Comparison of ENCODE assay signal across 2 cellular contexts in the genomic region with DNA sequence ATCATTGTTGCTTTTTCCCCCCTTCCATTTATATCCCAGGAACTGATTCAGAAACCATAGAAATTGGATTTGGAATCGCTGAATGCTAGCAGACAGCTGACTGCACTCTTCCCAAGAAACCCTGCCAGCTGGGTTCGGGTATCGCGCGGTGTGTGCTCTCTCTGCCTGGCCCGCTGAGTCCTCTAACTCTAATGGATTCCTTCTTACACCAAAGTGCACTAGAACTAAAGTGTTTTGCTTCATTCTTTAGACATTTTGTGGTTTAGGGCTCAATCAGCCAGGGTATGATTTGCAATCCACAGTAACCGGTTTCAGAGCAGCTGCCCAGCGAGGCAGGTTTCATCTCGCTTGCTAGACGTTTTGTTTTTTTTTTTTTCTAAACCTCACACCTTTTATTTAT.
TF ChIP-seq lines count a peak whose summit lies in the region.

No MANE protein-coding gene starts in this region.

TF ChIP-seq in GM23338, 12 proteins besides CTCF, POLR2A, EP300 and RAD21:
- TF ChIP-seq EZH2 (IDR thresholded peaks at IDR 0.05; ENCODE audit: low read depth, unreplicated experiment) (no peak), EZH2phosphoT487 (IDR thresholded peaks at IDR 0.05; ENCODE audit: unreplicated experiment) (no peak), ZNF114 (CRISPR knock-in tag; IDR thresholded peaks at IDR 0.05) (no peak), JUNB (IDR thresholded peaks at IDR 0.05; ENCODE audit: unreplicated experiment) (no peak), ZNF331 (CRISPR knock-in tag; IDR thresholded peaks at IDR 0.05; ENCODE audit: low read depth) (no peak), POLR2AphosphoS5 (IDR thresholded peaks at IDR 0.05; ENCODE audit: low read depth) (no peak), CREB1 (CRISPR knock-in tag; IDR thresholded peaks at IDR 0.05; ENCODE audit: low read depth) (no peak)
- TF ChIP-seq, protein P1, sequence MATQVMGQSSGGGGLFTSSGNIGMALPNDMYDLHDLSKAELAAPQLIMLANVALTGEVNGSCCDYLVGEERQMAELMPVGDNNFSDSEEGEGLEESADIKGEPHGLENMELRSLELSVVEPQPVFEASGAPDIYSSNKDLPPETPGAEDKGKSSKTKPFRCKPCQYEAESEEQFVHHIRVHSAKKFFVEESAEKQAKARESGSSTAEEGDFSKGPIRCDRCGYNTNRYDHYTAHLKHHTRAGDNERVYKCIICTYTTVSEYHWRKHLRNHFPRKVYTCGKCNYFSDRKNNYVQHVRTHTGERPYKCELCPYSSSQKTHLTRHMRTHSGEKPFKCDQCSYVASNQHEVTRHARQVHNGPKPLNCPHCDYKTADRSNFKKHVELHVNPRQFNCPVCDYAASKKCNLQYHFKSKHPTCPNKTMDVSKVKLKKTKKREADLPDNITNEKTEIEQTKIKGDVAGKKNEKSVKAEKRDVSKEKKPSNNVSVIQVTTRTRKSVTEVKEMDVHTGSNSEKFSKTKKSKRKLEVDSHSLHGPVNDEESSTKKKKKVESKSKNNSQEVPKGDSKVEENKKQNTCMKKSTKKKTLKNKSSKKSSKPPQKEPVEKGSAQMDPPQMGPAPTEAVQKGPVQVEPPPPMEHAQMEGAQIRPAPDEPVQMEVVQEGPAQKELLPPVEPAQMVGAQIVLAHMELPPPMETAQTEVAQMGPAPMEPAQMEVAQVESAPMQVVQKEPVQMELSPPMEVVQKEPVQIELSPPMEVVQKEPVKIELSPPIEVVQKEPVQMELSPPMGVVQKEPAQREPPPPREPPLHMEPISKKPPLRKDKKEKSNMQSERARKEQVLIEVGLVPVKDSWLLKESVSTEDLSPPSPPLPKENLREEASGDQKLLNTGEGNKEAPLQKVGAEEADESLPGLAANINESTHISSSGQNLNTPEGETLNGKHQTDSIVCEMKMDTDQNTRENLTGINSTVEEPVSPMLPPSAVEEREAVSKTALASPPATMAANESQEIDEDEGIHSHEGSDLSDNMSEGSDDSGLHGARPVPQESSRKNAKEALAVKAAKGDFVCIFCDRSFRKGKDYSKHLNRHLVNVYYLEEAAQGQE (IDR thresholded peaks at IDR 0.05; ENCODE audit: unreplicated experiment), result no peak
- TF ChIP-seq, protein P2, sequence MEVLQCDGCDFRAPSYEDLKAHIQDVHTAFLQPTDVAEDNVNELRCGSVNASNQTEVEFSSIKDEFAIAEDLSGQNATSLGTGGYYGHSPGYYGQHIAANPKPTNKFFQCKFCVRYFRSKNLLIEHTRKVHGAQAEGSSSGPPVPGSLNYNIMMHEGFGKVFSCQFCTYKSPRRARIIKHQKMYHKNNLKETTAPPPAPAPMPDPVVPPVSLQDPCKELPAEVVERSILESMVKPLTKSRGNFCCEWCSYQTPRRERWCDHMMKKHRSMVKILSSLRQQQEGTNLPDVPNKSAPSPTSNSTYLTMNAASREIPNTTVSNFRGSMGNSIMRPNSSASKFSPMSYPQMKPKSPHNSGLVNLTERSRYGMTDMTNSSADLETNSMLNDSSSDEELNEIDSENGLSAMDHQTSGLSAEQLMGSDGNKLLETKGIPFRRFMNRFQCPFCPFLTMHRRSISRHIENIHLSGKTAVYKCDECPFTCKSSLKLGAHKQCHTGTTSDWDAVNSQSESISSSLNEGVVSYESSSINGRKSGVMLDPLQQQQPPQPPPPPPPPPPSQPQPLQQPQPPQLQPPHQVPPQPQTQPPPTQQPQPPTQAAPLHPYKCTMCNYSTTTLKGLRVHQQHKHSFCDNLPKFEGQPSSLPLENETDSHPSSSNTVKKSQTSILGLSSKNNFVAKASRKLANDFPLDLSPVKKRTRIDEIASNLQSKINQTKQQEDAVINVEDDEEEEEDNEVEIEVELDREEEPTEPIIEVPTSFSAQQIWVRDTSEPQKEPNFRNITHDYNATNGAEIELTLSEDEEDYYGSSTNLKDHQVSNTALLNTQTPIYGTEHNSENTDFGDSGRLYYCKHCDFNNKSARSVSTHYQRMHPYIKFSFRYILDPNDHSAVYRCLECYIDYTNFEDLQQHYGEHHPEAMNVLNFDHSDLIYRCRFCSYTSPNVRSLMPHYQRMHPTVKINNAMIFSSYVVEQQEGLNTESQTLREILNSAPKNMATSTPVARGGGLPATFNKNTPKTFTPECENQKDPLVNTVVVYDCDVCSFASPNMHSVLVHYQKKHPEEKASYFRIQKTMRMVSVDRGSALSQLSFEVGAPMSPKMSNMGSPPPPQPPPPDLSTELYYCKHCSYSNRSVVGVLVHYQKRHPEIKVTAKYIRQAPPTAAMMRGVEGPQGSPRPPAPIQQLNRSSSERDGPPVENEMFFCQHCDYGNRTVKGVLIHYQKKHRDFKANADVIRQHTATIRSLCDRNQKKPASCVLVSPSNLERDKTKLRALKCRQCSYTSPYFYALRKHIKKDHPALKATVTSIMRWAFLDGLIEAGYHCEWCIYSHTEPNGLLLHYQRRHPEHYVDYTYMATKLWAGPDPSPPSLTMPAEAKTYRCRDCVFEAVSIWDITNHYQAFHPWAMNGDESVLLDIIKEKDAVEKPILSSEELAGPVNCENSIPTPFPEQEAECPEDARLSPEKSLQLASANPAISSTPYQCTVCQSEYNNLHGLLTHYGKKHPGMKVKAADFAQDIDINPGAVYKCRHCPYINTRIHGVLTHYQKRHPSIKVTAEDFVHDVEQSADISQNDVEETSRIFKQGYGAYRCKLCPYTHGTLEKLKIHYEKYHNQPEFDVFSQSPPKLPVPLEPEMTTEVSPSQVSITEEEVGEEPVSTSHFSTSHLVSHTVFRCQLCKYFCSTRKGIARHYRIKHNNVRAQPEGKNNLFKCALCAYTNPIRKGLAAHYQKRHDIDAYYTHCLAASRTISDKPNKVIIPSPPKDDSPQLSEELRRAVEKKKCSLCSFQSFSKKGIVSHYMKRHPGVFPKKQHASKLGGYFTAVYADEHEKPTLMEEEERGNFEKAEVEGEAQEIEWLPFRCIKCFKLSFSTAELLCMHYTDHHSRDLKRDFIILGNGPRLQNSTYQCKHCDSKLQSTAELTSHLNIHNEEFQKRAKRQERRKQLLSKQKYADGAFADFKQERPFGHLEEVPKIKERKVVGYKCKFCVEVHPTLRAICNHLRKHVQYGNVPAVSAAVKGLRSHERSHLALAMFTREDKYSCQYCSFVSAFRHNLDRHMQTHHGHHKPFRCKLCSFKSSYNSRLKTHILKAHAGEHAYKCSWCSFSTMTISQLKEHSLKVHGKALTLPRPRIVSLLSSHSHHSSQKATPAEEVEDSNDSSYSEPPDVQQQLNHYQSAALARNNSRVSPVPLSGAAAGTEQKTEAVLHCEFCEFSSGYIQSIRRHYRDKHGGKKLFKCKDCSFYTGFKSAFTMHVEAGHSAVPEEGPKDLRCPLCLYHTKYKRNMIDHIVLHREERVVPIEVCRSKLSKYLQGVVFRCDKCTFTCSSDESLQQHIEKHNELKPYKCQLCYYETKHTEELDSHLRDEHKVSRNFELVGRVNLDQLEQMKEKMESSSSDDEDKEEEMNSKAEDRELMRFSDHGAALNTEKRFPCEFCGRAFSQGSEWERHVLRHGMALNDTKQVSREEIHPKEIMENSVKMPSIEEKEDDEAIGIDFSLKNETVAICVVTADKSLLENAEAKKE (CRISPR knock-in tag; IDR thresholded peaks at IDR 0.05), result no peak

TF ChIP-seq in HepG2, 621 proteins besides CTCF, POLR2A, EP300 and RAD21:
- TF ChIP-seq, protein P3, sequence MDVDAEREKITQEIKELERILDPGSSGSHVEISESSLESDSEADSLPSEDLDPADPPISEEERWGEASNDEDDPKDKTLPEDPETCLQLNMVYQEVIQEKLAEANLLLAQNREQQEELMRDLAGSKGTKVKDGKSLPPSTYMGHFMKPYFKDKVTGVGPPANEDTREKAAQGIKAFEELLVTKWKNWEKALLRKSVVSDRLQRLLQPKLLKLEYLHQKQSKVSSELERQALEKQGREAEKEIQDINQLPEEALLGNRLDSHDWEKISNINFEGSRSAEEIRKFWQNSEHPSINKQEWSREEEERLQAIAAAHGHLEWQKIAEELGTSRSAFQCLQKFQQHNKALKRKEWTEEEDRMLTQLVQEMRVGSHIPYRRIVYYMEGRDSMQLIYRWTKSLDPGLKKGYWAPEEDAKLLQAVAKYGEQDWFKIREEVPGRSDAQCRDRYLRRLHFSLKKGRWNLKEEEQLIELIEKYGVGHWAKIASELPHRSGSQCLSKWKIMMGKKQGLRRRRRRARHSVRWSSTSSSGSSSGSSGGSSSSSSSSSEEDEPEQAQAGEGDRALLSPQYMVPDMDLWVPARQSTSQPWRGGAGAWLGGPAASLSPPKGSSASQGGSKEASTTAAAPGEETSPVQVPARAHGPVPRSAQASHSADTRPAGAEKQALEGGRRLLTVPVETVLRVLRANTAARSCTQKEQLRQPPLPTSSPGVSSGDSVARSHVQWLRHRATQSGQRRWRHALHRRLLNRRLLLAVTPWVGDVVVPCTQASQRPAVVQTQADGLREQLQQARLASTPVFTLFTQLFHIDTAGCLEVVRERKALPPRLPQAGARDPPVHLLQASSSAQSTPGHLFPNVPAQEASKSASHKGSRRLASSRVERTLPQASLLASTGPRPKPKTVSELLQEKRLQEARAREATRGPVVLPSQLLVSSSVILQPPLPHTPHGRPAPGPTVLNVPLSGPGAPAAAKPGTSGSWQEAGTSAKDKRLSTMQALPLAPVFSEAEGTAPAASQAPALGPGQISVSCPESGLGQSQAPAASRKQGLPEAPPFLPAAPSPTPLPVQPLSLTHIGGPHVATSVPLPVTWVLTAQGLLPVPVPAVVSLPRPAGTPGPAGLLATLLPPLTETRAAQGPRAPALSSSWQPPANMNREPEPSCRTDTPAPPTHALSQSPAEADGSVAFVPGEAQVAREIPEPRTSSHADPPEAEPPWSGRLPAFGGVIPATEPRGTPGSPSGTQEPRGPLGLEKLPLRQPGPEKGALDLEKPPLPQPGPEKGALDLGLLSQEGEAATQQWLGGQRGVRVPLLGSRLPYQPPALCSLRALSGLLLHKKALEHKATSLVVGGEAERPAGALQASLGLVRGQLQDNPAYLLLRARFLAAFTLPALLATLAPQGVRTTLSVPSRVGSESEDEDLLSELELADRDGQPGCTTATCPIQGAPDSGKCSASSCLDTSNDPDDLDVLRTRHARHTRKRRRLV (CRISPR knock-in tag; IDR thresholded peaks at IDR 0.05), result no peak
- TF ChIP-seq ZNF460 (CRISPR knock-in tag; IDR thresholded peaks at IDR 0.05; ENCODE audit: borderline replicate concordance), result no peak
- TF ChIP-seq PCBP1 (IDR thresholded peaks at IDR 0.05; ENCODE audit: borderline replicate concordance, low read depth, low read length), result no peak
- no peak for TF ChIP-seq PCBP2 (optimal IDR thresholded peaks at IDR 0.05; ENCODE audit: low read depth, low read length, poor library complexity, severe bottlenecking)
- no peak for TF ChIP-seq MBD4 (IDR thresholded peaks at IDR 0.05; ENCODE audit: borderline replicate concordance, low read length)
- TF ChIP-seq, protein P4, sequence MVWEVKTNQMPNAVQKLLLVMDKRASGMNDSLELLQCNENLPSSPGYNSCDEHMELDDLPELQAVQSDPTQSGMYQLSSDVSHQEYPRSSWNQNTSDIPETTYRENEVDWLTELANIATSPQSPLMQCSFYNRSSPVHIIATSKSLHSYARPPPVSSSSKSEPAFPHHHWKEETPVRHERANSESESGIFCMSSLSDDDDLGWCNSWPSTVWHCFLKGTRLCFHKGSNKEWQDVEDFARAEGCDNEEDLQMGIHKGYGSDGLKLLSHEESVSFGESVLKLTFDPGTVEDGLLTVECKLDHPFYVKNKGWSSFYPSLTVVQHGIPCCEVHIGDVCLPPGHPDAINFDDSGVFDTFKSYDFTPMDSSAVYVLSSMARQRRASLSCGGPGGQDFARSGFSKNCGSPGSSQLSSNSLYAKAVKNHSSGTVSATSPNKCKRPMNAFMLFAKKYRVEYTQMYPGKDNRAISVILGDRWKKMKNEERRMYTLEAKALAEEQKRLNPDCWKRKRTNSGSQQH (CRISPR knock-in tag; IDR thresholded peaks at IDR 0.05; ENCODE audit: low read depth), result no peak
- no peak for TF ChIP-seq ZBTB42 (CRISPR knock-in tag; IDR thresholded peaks at IDR 0.05)
- TF ChIP-seq RBAK (CRISPR knock-in tag; IDR thresholded peaks at IDR 0.05), result no peak
TF ChIP-seq in HepG2: peak in this region for 0.
